ENCODE assay signal across 1 cellular context in genomic region chr4:105698607-105699006, GRCh38.
TF ChIP-seq lines count a peak whose summit lies in the region.

No MANE protein-coding gene starts in this region.

TF ChIP-seq in endothelial cell of umbilical vein, 7 proteins besides CTCF, POLR2A, EP300 and RAD21:
- no peak for TF ChIP-seq FOS (IDR thresholded peaks at IDR 0.05; ENCODE audit: borderline replicate concordance, insufficient read depth, low read length)
